ENCODE assay signal across 15 cellular contexts in the genomic region with DNA sequence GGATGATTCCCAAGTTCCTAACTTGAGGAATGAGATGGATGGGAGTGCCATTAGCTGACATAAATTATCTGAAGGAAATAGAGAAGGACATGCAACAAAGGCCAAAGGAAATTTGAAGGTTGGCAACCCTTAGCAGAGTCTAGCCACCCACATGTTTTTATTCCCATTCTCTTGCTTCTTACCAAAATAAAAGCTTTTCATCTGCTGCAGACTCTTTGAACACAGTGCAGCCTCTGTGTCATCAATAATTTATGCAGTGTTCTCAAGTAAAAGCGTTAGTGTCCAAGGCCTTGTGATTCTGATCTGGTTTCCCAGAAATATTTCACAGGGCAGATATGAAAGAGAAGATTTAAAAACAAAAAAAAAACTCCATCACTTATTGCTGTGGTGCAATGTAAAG.
"Had no signal": no experiment of that assay in that cellular context is flagged by ENCODE, and none has a peak within 500 bp of the region (broad histone marks: within the 10 kb centered on the region; RNA-seq: fewer than 3 reads in every experiment).

No MANE protein-coding gene starts in this region.

- H3K27me3 Mint-ChIP-seq: activated CD4-positive, alpha-beta memory T cell treated with anti-CD3 and anti-CD28 coated beads for 36 hours; activated naive CD8-positive, alpha-beta T cell treated with anti-CD3 and anti-CD28 coated beads, Interleukin-2, amount 50 U/mL, for 24 hours; stimulated activated memory B cell treated with anti-CD40 and anti-IgM and Interleukin-4, amounts not matched to agents 10 μg/mL and 1 μg/mL and 100 μg/mL, for 72 hours had no signal

- DNase-seq: activated CD4-positive, alpha-beta memory T cell treated with anti-CD3 and anti-CD28 coated beads for 36 hours; activated CD4-positive, alpha-beta T cell treated with anti-CD3 and anti-CD28 coated beads for 1 hour; activated naive CD4-positive, alpha-beta T cell treated with Interleukin-2 at 50 U/mL for 16 hours; activated naive CD8-positive, alpha-beta T cell treated with anti-CD3 and anti-CD28 coated beads, Interleukin-2, amount 50 U/mL, for 24 hours; activated T-cell treated with anti-CD3 and anti-CD28 coated beads, Interleukin-2, amount 50 U/mL, for 72 hours; central memory CD4-positive, alpha-beta T cell; heart left ventricle; left ventricle myocardium inferior; mesendoderm; right cardiac atrium; stimulated activated CD4-positive, alpha-beta T cell treated with anti-CD3 and anti-CD28 coated beads, Interleukin-1b, Interleukin-23, amount 100 ng/mL, for 48 hours; T-helper 9 cell; transverse colon had no signal

- H3K36me3 Mint-ChIP-seq: activated CD4-positive, alpha-beta memory T cell treated with anti-CD3 and anti-CD28 coated beads for 36 hours had no signal

- H3K9me3 Mint-ChIP-seq: activated CD4-positive, alpha-beta memory T cell treated with anti-CD3 and anti-CD28 coated beads for 36 hours; activated T-cell treated with anti-CD3 and anti-CD28 coated beads, Interleukin-2, amount 50 U/mL, for 72 hours had no signal

- H3K4me3 ChIP-seq: heart left ventricle, left ventricle myocardium inferior, SJSA1, transverse colon had no signal

- H3K4me3 Mint-ChIP-seq: activated CD4-positive, alpha-beta memory T cell treated with anti-CD3 and anti-CD28 coated beads for 36 hours; activated naive CD8-positive, alpha-beta T cell treated with anti-CD3 and anti-CD28 coated beads, Interleukin-2, amount 50 U/mL, for 24 hours; activated T-cell treated with anti-CD3 and anti-CD28 coated beads, Interleukin-2, amount 50 U/mL, for 72 hours; stimulated activated memory B cell treated with anti-CD40 and anti-IgM and Interleukin-4, amounts not matched to agents 10 μg/mL and 1 μg/mL and 100 μg/mL, for 72 hours had no signal

- H3K9me3 ChIP-seq: heart left ventricle, left ventricle myocardium inferior, SJSA1, transverse colon had no signal

- H3K27ac ChIP-seq: heart left ventricle, left ventricle myocardium inferior, SJSA1, transverse colon had no signal

- H3K27ac Mint-ChIP-seq: activated CD4-positive, alpha-beta memory T cell treated with anti-CD3 and anti-CD28 coated beads for 36 hours; activated naive CD8-positive, alpha-beta T cell treated with anti-CD3 and anti-CD28 coated beads, Interleukin-2, amount 50 U/mL, for 24 hours; activated T-cell treated with anti-CD3 and anti-CD28 coated beads, Interleukin-2, amount 50 U/mL, for 72 hours; stimulated activated memory B cell treated with anti-CD40 and anti-IgM and Interleukin-4, amounts not matched to agents 10 μg/mL and 1 μg/mL and 100 μg/mL, for 72 hours had no signal

- ATAC-seq: activated naive CD8-positive, alpha-beta T cell treated with anti-CD3 and anti-CD28 coated beads, Interleukin-2, amount 50 U/mL, for 24 hours; activated T-cell treated with anti-CD3 and anti-CD28 coated beads, Interleukin-2, amount 50 U/mL, for 72 hours; stimulated activated memory B cell treated with anti-CD40 and anti-IgM and Interleukin-4, amounts not matched to agents 10 μg/mL and 1 μg/mL and 100 μg/mL, for 72 hours had no signal

- H3K36me3 ChIP-seq: heart left ventricle, left ventricle myocardium inferior, SJSA1, transverse colon had no signal

- H3K4me1 ChIP-seq: SJSA1 had no signal

- H3K27me3 ChIP-seq: heart left ventricle, SJSA1, transverse colon had no signal
